ENCODE assay signal across 1 cellular context in the genomic region with DNA sequence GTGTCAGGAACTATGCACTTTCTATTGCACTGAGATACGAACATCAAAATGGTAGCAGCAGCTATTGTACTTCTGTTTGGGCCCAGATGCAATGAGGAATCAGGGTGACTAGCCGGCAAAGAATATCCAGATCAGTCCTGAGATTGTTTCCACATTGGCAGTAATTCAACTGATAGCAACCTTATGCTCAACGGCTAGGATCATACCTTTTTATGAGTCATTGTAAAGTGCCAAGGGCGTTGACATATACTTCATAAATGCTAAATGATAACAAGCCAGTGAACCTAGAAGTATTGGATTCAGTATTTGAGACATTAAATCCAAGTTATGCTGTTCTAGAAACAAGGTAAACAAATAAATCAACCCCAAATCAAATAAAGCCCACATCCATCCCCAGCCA.
TF ChIP-seq lines count a peak whose summit lies in the region.

No MANE protein-coding gene starts in this region.

TF ChIP-seq in HepG2, 621 proteins besides CTCF, POLR2A, EP300 and RAD21 (continued from another document):
- TF ChIP-seq, protein P1, sequence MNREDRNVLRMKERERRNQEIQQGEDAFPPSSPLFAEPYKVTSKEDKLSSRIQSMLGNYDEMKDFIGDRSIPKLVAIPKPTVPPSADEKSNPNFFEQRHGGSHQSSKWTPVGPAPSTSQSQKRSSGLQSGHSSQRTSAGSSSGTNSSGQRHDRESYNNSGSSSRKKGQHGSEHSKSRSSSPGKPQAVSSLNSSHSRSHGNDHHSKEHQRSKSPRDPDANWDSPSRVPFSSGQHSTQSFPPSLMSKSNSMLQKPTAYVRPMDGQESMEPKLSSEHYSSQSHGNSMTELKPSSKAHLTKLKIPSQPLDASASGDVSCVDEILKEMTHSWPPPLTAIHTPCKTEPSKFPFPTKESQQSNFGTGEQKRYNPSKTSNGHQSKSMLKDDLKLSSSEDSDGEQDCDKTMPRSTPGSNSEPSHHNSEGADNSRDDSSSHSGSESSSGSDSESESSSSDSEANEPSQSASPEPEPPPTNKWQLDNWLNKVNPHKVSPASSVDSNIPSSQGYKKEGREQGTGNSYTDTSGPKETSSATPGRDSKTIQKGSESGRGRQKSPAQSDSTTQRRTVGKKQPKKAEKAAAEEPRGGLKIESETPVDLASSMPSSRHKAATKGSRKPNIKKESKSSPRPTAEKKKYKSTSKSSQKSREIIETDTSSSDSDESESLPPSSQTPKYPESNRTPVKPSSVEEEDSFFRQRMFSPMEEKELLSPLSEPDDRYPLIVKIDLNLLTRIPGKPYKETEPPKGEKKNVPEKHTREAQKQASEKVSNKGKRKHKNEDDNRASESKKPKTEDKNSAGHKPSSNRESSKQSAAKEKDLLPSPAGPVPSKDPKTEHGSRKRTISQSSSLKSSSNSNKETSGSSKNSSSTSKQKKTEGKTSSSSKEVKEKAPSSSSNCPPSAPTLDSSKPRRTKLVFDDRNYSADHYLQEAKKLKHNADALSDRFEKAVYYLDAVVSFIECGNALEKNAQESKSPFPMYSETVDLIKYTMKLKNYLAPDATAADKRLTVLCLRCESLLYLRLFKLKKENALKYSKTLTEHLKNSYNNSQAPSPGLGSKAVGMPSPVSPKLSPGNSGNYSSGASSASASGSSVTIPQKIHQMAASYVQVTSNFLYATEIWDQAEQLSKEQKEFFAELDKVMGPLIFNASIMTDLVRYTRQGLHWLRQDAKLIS (CRISPR knock-in tag; IDR thresholded peaks at IDR 0.05) = no peak
- no peak for TF ChIP-seq ARNTL (CRISPR knock-in tag; IDR thresholded peaks at IDR 0.05)
- TF ChIP-seq FOXP1 (IDR thresholded peaks at IDR 0.05) = no peak
- no peak for TF ChIP-seq FOXP1 (CRISPR knock-in tag; IDR thresholded peaks at IDR 0.05)
- TF ChIP-seq, protein P2, sequence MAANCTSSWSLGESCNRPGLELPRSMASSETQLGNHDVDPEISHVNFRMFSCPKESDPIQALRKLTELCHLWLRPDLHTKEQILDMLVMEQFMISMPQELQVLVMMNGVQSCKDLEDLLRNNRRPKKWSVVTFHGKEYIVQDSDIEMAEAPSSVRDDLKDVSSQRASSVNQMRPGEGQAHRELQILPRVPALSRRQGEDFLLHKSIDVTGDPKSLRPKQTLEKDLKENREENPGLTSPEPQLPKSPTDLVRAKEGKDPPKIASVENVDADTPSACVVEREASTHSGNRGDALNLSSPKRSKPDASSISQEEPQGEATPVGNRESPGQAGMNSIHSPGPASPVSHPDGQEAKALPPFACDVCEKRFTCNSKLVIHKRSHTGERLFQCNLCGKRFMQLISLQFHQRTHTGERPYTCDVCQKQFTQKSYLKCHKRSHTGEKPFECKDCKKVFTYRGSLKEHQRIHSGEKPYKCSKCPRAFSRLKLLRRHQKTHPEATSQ (CRISPR knock-in tag; IDR thresholded peaks at IDR 0.05; ENCODE audit: borderline replicate concordance) = no peak
